In the genomic region with DNA sequence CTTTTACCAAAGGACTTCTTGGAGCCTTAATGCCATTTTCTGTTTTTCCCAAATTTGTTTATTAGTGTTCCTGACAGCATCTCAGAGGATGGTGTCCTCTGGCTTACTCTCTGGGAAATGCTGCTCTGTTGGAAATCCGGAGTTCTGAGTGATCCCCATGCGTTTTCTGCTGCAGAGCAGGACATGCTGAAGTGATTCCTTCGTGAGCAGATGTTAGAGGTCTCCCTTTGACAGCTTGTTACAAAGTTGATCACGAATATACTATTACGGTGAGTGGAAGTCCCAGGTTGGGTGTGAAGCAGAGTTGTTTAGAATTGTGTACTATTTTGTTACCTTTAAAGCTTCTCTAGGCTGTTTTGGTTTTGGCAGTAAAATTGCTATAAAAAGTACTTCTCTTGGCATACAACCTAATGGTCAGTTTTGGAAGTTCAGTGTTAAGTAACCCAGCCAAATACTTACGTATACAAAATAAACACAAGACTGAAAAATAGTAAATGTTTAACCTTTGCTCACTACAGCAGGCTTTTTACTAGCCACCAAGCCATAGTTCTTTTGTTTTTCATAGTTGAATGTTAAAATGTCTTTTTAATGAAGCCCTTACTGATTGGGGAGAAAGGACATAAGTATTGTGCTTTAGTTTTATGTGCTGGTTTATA, we compare ENCODE assay signal across 1 cellular context.
TF ChIP-seq lines count a peak whose summit lies in the region.

No MANE protein-coding gene starts in this region.

TF ChIP-seq in liver, 16 proteins besides CTCF, POLR2A, EP300 and RAD21 (continued from another document):
- TF ChIP-seq REST (IDR thresholded peaks at IDR 0.05) (no peak), JUND (IDR thresholded peaks at IDR 0.05) (no peak), MAX (IDR thresholded peaks at IDR 0.05) (no peak), YY1 (IDR thresholded peaks at IDR 0.05) (no peak), EGR1 (IDR thresholded peaks at IDR 0.05; ENCODE audit: low read depth in 2 of 2) (no peak), GABPA (IDR thresholded peaks at IDR 0.05 in 1 of 2, conservative IDR thresholded peaks at IDR 0.05 in 1 of 2) (no peak), SP1 (IDR thresholded peaks at IDR 0.05) (peak; percentile 49), FOXA2 (IDR thresholded peaks at IDR 0.05) (no peak)
